In genomic region chr2:172613035-172613434, GRCh38 we compare ENCODE assay signal across 16 cellular contexts. TPM values are rescaled to one million over a fixed set of nuclear protein-coding genes. Genes with fewer than 3 reads are reported as not detected.
DNase-seq lines count a peak whose midpoint lies in the region; ATAC-seq and TF ChIP-seq lines count a peak whose summit lies in the region.
"Had no signal": no experiment of that assay in that cellular context is flagged by ENCODE, and none has a peak within 500 bp of the region (broad histone marks: within the 10 kb centered on the region; RNA-seq: fewer than 3 reads in every experiment).

No MANE protein-coding gene starts in this region.

- peak; percentile 12 for DNase-seq in GM13977 (ENCODE audit: low spot score)
- peak; percentile 71 to 83 for DNase-seq in NCI-H526 (lab: John Stamatoyannopoulos, UW)
- DNase-seq in epidermal melanocyte (ENCODE audit: insufficient read length, low spot score), result peak; percentile 17
- DNase-seq in right atrium auricular region (ENCODE audit: low spot score), result no peak
- no peak for DNase-seq in activated naive CD4-positive, alpha-beta T cell treated with Interleukin-2 at 50 U/mL for 16 hours
- no peak for DNase-seq in upper lobe of left lung
- DNase-seq in ACHN, result no peak
- DNase-seq: activated CD4-positive, alpha-beta T cell treated with anti-CD3 and anti-CD28 coated beads, Interleukin-2, amount 50 U/mL, for 4 hours; activated naive CD8-positive, alpha-beta T cell treated with anti-CD3 and anti-CD28 coated beads for 36 hours; activated T-cell treated with anti-CD3 and anti-CD28 coated beads, Interleukin-2, amount 50 U/mL, for 24 hours; SHP77; sigmoid colon had no signal

- TF ChIP-seq POLR2A in upper lobe of left lung (IDR thresholded peaks at IDR 0.05), result no peak

- no peaks in the 10 kb centered on the region for H3K9me3 Mint-ChIP-seq in nephron
- H3K9me3 Mint-ChIP-seq: activated naive CD8-positive, alpha-beta T cell treated with anti-CD3 and anti-CD28 coated beads for 36 hours; activated T-cell treated with anti-CD3 and anti-CD28 coated beads, Interleukin-2, amount 50 U/mL, for 24 hours; central memory CD8-positive, alpha-beta T cell had no signal

- H3K27me3 ChIP-seq in right atrium auricular region (no peaks in the 10 kb centered on the region), upper lobe of left lung (no peaks in the 10 kb centered on the region)
- H3K27me3 ChIP-seq: BLaER1 treated with 17β-estradiol and CSF1 and Interleukin-3, amounts not matched to agents 10 nM and 100 nM; sigmoid colon; suprapubic skin had no signal

- ATAC-seq in upper lobe of left lung (ENCODE audit: low FRiP score in 2 of 2), result no peak

- peak overlapping the region in 2 of 3 experiments; percentile 69 to 73 for H3K27ac Mint-ChIP-seq in nephron
- H3K27ac Mint-ChIP-seq: activated naive CD8-positive, alpha-beta T cell treated with anti-CD3 and anti-CD28 coated beads for 36 hours; activated T-cell treated with anti-CD3 and anti-CD28 coated beads, Interleukin-2, amount 50 U/mL, for 24 hours had no signal

- no peak overlapping the region for H3K4me3 ChIP-seq in right atrium auricular region
- no peak overlapping the region for H3K4me3 ChIP-seq in upper lobe of left lung
- H3K4me3 ChIP-seq: BLaER1 treated with 17β-estradiol and CSF1 and Interleukin-3, amounts not matched to agents 10 nM and 100 nM; sigmoid colon; suprapubic skin had no signal

- no peaks in the 10 kb centered on the region for H3K36me3 ChIP-seq in right atrium auricular region
- no peaks in the 10 kb centered on the region for H3K36me3 ChIP-seq in upper lobe of left lung
- H3K36me3 ChIP-seq: sigmoid colon had no signal

- no peak for TF ChIP-seq CTCF in GM13977 (IDR thresholded peaks at IDR 0.05; ENCODE audit: extremely low read depth, insufficient read depth, missing control alignments)
- TF ChIP-seq CTCF in nephron (IDR thresholded peaks at IDR 0.05; ENCODE audit: unreplicated experiment in 3 of 3), result no peak
- TF ChIP-seq CTCF in right atrium auricular region (IDR thresholded peaks at IDR 0.05), result no peak
- TF ChIP-seq CTCF in upper lobe of left lung (IDR thresholded peaks at IDR 0.05), result no peak

- 81 to 88% methylated on average over 4 of the region's 4 CpGs for WGBS in upper lobe of left lung, 2 donors

- H3K4me1 Mint-ChIP-seq in nephron, result peaks cover 26% of the 10 kb centered on the region
- H3K4me1 Mint-ChIP-seq: central memory CD8-positive, alpha-beta T cell had no signal

- H3K4me1 ChIP-seq in right atrium auricular region, result no peaks in the 10 kb centered on the region
- H3K4me1 ChIP-seq in upper lobe of left lung, result no peaks in the 10 kb centered on the region
- H3K4me1 ChIP-seq: BLaER1 treated with 17β-estradiol and CSF1 and Interleukin-3, amounts not matched to agents 10 nM and 100 nM; sigmoid colon; suprapubic skin had no signal

- H3K4me3 Mint-ChIP-seq in nephron, result no peak overlapping the region
- H3K4me3 Mint-ChIP-seq: activated naive CD8-positive, alpha-beta T cell treated with anti-CD3 and anti-CD28 coated beads for 36 hours; activated T-cell treated with anti-CD3 and anti-CD28 coated beads, Interleukin-2, amount 50 U/mL, for 24 hours; central memory CD8-positive, alpha-beta T cell had no signal

- in situ Hi-C loops in GM13977 (cut with MboI; ENCODE audit: low pct_unique_long_range_greater_than_20kb, low sequenced_read_pairs, unreplicated experiment), result no loop called here
- in situ Hi-C loops in ACHN (cut with HindIII; ENCODE audit: low pct_ligation_motif_present, low pct_unique_long_range_greater_than_20kb, low sequenced_read_pairs), result no loop called here

- H3K27me3 Mint-ChIP-seq in nephron (ENCODE audit: low read depth), result no peaks in the 10 kb centered on the region
- H3K27me3 Mint-ChIP-seq: activated naive CD8-positive, alpha-beta T cell treated with anti-CD3 and anti-CD28 coated beads for 36 hours; activated T-cell treated with anti-CD3 and anti-CD28 coated beads, Interleukin-2, amount 50 U/mL, for 24 hours; central memory CD8-positive, alpha-beta T cell had no signal

- TF ChIP-seq EP300 in upper lobe of left lung (IDR thresholded peaks at IDR 0.05), result no peak

- peaks cover 11% of the 10 kb centered on the region for H3K36me3 Mint-ChIP-seq in nephron (ENCODE audit: low read depth)

- no peaks in the 10 kb centered on the region for H3K9me3 ChIP-seq in right atrium auricular region
- H3K9me3 ChIP-seq in upper lobe of left lung, result no peaks in the 10 kb centered on the region
- H3K9me3 ChIP-seq: sigmoid colon, suprapubic skin had no signal

- no peak overlapping the region for H3K27ac ChIP-seq in right atrium auricular region
- H3K27ac ChIP-seq in upper lobe of left lung, result no peak overlapping the region
- H3K27ac ChIP-seq: BLaER1 treated with 17β-estradiol and CSF1 and Interleukin-3, amounts not matched to agents 10 nM and 100 nM; sigmoid colon; suprapubic skin had no signal

RNA-seq across cellular contexts. Expression of gene PDK1, which starts 57.1 kb away (rescaled TPM):
- total RNA-seq in right atrium auricular region (10 to 100 TPM; 26.6 to 33.0 TPM), upper lobe of left lung (10 to 100 TPM in 4 of 6 donors, 1 to 10 TPM in 2; 5.6 to 40.9 (median 13.8) TPM)

Comparison
In these comparisons a context has a peak if more than half of its experiments do, and no peak if none do; other contexts are left out.
1. DNase-seq: peak in GM13977 (single experiment), NCI-H526 (2 of 2) and epidermal melanocyte (single experiment); none in right atrium auricular region (single experiment), activated naive CD4-positive, alpha-beta T cell treated with Interleukin-2 at 50 U/mL for 16 hours (single experiment), upper lobe of left lung (0 of 2) and ACHN (single experiment).